Comparison of ENCODE assay signal across 29 cellular contexts in genomic region chr7:141763797-141764196, GRCh38. TPM values are rescaled to one million over a fixed set of nuclear protein-coding genes. Genes with fewer than 3 reads are reported as not detected.
"Had no signal": no experiment of that assay in that cellular context is flagged by ENCODE, and none has a peak within 500 bp of the region (broad histone marks: within the 10 kb centered on the region; RNA-seq: fewer than 3 reads in every experiment).

TAS2R3 (plus strand) TSS chr7:141764097; CDS start chr7:141764159, 62 bp downstream.

- H3K4me3 ChIP-seq: esophagus muscularis mucosa, gastrocnemius medialis had no signal

- H3K27ac Mint-ChIP-seq: activated CD4-positive, alpha-beta memory T cell treated with anti-CD3 and anti-CD28 coated beads, Interleukin-2, amount 10 ng/mL, durations not matched to agents 7 days and 5 days; activated CD4-positive, alpha-beta T cell treated with anti-CD3 and anti-CD28 coated beads, Interleukin-2, amount 10 ng/mL, durations not matched to agents 7 days and 5 days; activated naive CD8-positive, alpha-beta T cell; activated T-helper 17 cell treated with anti-CD3 and anti-CD28 coated beads, Interleukin-2, amount 50 U/mL, for 72 hours; WTC11 had no signal

- H3K27me3 Mint-ChIP-seq: activated CD4-positive, alpha-beta memory T cell treated with anti-CD3 and anti-CD28 coated beads, Interleukin-2, amount 10 ng/mL, durations not matched to agents 7 days and 5 days; activated CD4-positive, alpha-beta T cell treated with anti-CD3 and anti-CD28 coated beads, Interleukin-2, amount 10 ng/mL, durations not matched to agents 7 days and 5 days; activated naive CD8-positive, alpha-beta T cell; activated T-helper 17 cell treated with anti-CD3 and anti-CD28 coated beads, Interleukin-2, amount 50 U/mL, for 72 hours; central memory CD8-positive, alpha-beta T cell; effector memory CD8-positive, alpha-beta T cell had no signal

- DNase-seq: activated CD4-positive, alpha-beta memory T cell treated with anti-CD3 and anti-CD28 coated beads, Interleukin-2, amount 10 ng/mL, durations not matched to agents 7 days and 5 days; activated CD4-positive, alpha-beta T cell treated with anti-CD3 and anti-CD28 coated beads for 1 hour; activated CD4-positive, alpha-beta T cell treated with anti-CD3 and anti-CD28 coated beads for 4 hours; activated CD4-positive, alpha-beta T cell treated with anti-CD3 and anti-CD28 coated beads, Interleukin-2, amount 10 ng/mL, durations not matched to agents 7 days and 5 days; activated CD4-positive, alpha-beta T cell treated with anti-CD3 and anti-CD28 coated beads, Interleukin-2, amount 50 U/mL, for 4 hours; activated CD8-positive, alpha-beta memory T cell treated with anti-CD3 and anti-CD28 coated beads, Interleukin-2, amount 50 U/mL, for 48 hours; activated effector memory CD4-positive, alpha-beta T cell treated with Interleukin-2 at 50 U/mL for 16 hours; activated gamma-delta T cell treated with Interleukin-2 at 50 U/mL for 16 hours; activated naive CD4-positive, alpha-beta T cell treated with anti-CD3 and anti-CD28 coated beads, Interleukin-2, amount 50 U/mL, for 16 hours; activated naive CD4-positive, alpha-beta T cell treated with Interleukin-2 at 50 U/mL for 16 hours; activated T-cell treated with anti-CD3 and anti-CD28 coated beads for 4 hours; amniotic stem cell; anterior cingulate cortex; brain microvascular endothelial cell; cortex of kidney; dermis blood vessel endothelial cell; effector CD4-positive, alpha-beta T cell; effector memory CD8-positive, alpha-beta T cell; erythroblast; foreskin keratinocyte; gastrocnemius medialis; head of caudate nucleus; T-helper 2 cell had no signal

- H3K27me3 ChIP-seq: brain microvascular endothelial cell, esophagus muscularis mucosa, foreskin keratinocyte, gastrocnemius medialis had no signal

- H3K4me1 Mint-ChIP-seq: activated CD4-positive, alpha-beta memory T cell treated with anti-CD3 and anti-CD28 coated beads, Interleukin-2, amount 10 ng/mL, durations not matched to agents 7 days and 5 days; activated CD4-positive, alpha-beta T cell treated with anti-CD3 and anti-CD28 coated beads, Interleukin-2, amount 10 ng/mL, durations not matched to agents 7 days and 5 days had no signal

- H3K4me1 ChIP-seq: esophagus muscularis mucosa, foreskin keratinocyte, gastrocnemius medialis had no signal

- H3K27ac ChIP-seq: brain microvascular endothelial cell, esophagus muscularis mucosa, foreskin keratinocyte, gastrocnemius medialis, VCaP had no signal

- H3K4me3 Mint-ChIP-seq: activated CD4-positive, alpha-beta memory T cell treated with anti-CD3 and anti-CD28 coated beads, Interleukin-2, amount 10 ng/mL, durations not matched to agents 7 days and 5 days; activated CD4-positive, alpha-beta T cell treated with anti-CD3 and anti-CD28 coated beads, Interleukin-2, amount 10 ng/mL, durations not matched to agents 7 days and 5 days; activated naive CD8-positive, alpha-beta T cell; activated T-helper 17 cell treated with anti-CD3 and anti-CD28 coated beads, Interleukin-2, amount 50 U/mL, for 72 hours; central memory CD8-positive, alpha-beta T cell; effector memory CD8-positive, alpha-beta T cell; WTC11 had no signal

- ATAC-seq: activated T-helper 17 cell treated with anti-CD3 and anti-CD28 coated beads, Interleukin-2, amount 50 U/mL, for 72 hours; effector memory CD8-positive, alpha-beta T cell; foreskin keratinocyte; gastrocnemius medialis; WTC11 had no signal

- H3K9me3 ChIP-seq: esophagus muscularis mucosa, gastrocnemius medialis had no signal

- H3K9me3 Mint-ChIP-seq: activated CD4-positive, alpha-beta memory T cell treated with anti-CD3 and anti-CD28 coated beads, Interleukin-2, amount 10 ng/mL, durations not matched to agents 7 days and 5 days; activated CD4-positive, alpha-beta T cell treated with anti-CD3 and anti-CD28 coated beads, Interleukin-2, amount 10 ng/mL, durations not matched to agents 7 days and 5 days; activated T-helper 17 cell treated with anti-CD3 and anti-CD28 coated beads, Interleukin-2, amount 50 U/mL, for 72 hours; central memory CD8-positive, alpha-beta T cell; effector memory CD8-positive, alpha-beta T cell had no signal

RNA-seq across cellular contexts. Expression of gene TAS2R3, which starts in this region (rescaled TPM):
- polyA plus RNA-seq: foreskin keratinocyte had no signal
